ENCODE assay signal across 1 cellular context in the genomic region with DNA sequence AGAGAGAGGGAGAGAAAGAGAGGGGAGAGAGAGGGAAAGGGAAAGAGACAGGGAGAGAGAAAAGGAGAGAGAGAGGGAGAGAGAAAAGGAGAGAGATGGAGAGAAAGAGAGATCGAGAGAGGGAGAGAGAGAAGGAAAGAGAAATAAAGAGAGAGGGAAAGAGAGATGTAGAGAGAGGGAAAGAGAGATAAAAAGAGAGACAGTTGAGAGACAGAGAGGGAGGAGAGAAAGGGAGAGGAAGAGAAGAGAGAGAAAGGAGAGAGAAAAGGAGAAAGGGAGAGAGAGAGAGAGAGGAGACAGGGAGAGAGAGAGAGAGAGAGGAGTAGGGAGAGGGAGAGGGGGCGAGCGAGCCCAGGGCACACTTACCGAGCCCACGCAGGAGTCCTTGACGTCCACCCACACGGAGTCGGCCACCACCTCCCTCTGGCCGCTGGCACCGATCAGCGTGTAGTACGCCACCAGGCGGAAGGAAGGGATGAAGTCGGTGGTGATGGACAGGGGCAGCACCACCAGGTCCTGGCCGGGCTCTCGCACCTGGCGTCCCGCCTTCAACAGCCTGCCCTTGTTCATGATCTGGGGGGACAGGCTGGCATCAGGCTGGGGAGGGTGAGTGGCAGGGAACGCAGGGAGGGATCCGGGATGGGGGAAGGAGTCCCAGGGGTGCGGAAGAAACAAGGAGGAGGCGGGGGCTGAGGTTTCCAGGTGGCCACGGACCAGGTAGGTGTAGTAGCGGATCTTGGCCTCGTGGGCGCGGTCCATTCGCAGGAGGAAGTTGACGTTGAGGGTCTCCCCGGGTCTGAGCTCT.
TF ChIP-seq lines count a peak whose summit lies in the region.

No MANE protein-coding gene starts in this region.

TF ChIP-seq in HEK293, 187 proteins besides CTCF, POLR2A, EP300 and RAD21 (continued from another document):
- TF ChIP-seq, protein P1, sequence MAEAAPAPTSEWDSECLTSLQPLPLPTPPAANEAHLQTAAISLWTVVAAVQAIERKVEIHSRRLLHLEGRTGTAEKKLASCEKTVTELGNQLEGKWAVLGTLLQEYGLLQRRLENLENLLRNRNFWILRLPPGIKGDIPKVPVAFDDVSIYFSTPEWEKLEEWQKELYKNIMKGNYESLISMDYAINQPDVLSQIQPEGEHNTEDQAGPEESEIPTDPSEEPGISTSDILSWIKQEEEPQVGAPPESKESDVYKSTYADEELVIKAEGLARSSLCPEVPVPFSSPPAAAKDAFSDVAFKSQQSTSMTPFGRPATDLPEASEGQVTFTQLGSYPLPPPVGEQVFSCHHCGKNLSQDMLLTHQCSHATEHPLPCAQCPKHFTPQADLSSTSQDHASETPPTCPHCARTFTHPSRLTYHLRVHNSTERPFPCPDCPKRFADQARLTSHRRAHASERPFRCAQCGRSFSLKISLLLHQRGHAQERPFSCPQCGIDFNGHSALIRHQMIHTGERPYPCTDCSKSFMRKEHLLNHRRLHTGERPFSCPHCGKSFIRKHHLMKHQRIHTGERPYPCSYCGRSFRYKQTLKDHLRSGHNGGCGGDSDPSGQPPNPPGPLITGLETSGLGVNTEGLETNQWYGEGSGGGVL (tag by site-specific recombination; IDR thresholded peaks at IDR 0.05): 0 out of 2 replicates have a peak, but pooled peaks have one; percentile 29
- TF ChIP-seq ZNF548 (tag by site-specific recombination; IDR thresholded peaks at IDR 0.05) (no peak), ZNF501 (tag by site-specific recombination; IDR thresholded peaks at IDR 0.05) (no peak), PRDM1 (tag by site-specific recombination; IDR thresholded peaks at IDR 0.05) (peak; percentile 100), ZNF596 (tag by site-specific recombination; IDR thresholded peaks at IDR 0.05) (peak; percentile 98), ZNF777 (tag by site-specific recombination; IDR thresholded peaks at IDR 0.05; ENCODE audit: borderline replicate concordance) (0 out of 2 replicates have a peak, but pooled peaks have one; percentile 5), ZFHX2 (tag by site-specific recombination; conservative IDR thresholded peaks at IDR 0.05) (peak; percentile 99), KLF8 (tag by site-specific recombination; IDR thresholded peaks at IDR 0.05) (no peak), GLIS2 (tag by site-specific recombination; IDR thresholded peaks at IDR 0.05) (peak; percentile 54), ZNF473 (tag by site-specific recombination; IDR thresholded peaks at IDR 0.05) (no peak), ZBTB17 (tag by site-specific recombination; IDR thresholded peaks at IDR 0.05) (peak; percentile 44; the same call in 1 of the 2 replicates), ZBTB48 (tag by site-specific recombination; IDR thresholded peaks at IDR 0.05) (0 out of 2 replicates have a peak, but pooled peaks have one; percentile 14), ZNF169 (tag by site-specific recombination; IDR thresholded peaks at IDR 0.05) (peak; percentile 100), ZNF600 (tag by site-specific recombination; IDR thresholded peaks at IDR 0.05) (0 out of 2 replicates have a peak, but pooled peaks have one; percentile 10), ZNF768 (tag by site-specific recombination; IDR thresholded peaks at IDR 0.05) (no peak), ZNF571 (tag by site-specific recombination; IDR thresholded peaks at IDR 0.05) (no peak), ZBTB21 (tag by site-specific recombination; IDR thresholded peaks at IDR 0.05) (no peak), YY1 (tag by site-specific recombination; IDR thresholded peaks at IDR 0.05) (no peak), ZNF10 (tag by site-specific recombination; IDR thresholded peaks at IDR 0.05) (no peak), ZNF2 (tag by site-specific recombination; IDR thresholded peaks at IDR 0.05) (no peak), ZNF146 (tag by site-specific recombination; IDR thresholded peaks at IDR 0.05) (no peak), EGR2 (tag by site-specific recombination; IDR thresholded peaks at IDR 0.05; ENCODE audit: low read depth) (peak; percentile 99)
- TF ChIP-seq, protein P2, sequence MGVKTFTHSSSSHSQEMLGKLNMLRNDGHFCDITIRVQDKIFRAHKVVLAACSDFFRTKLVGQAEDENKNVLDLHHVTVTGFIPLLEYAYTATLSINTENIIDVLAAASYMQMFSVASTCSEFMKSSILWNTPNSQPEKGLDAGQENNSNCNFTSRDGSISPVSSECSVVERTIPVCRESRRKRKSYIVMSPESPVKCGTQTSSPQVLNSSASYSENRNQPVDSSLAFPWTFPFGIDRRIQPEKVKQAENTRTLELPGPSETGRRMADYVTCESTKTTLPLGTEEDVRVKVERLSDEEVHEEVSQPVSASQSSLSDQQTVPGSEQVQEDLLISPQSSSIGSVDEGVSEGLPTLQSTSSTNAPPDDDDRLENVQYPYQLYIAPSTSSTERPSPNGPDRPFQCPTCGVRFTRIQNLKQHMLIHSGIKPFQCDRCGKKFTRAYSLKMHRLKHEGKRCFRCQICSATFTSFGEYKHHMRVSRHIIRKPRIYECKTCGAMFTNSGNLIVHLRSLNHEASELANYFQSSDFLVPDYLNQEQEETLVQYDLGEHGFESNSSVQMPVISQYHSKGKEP (tag by site-specific recombination; IDR thresholded peaks at IDR 0.05): no peak
